8 cellular contexts compared by ENCODE assay signal in the genomic region with DNA sequence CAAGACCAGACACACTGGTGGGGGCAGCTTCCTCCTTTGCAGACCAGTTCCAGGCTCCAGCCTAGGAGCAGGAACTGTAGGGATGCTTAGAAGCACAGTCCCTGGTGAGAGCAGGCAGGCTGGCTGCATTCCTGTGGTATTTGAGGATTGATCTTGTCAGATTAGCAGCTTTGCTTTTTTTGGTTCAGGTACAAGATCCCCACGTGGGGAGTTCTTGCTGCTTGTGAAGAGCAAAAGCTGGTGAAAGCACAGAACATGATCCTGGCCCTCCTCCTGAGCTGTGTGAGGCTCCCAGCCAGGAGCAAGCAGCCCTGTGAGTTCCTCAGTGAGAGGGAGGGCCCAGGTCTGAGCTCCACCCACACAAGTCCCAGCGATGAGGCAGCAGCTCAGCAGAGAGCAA.
A peak's percentile ranks its signal among the peaks of the same experiment; 100 is the strongest.
DNase-seq lines count a peak whose midpoint lies in the region; ATAC-seq and TF ChIP-seq lines count a peak whose summit lies in the region.

No MANE protein-coding gene starts in this region.

- TF ChIP-seq POLR2A in gastroesophageal sphincter (IDR thresholded peaks at IDR 0.05), result no peak
- TF ChIP-seq POLR2A in sigmoid colon (IDR thresholded peaks at IDR 0.05), result no peak

- H3K4me3 Mint-ChIP-seq in CD4-positive, alpha-beta memory T cell, result no peak overlapping the region

- no peaks in the 10 kb centered on the region for H3K36me3 ChIP-seq in HEK293 (ENCODE audit: control insufficient read depth in 2 of 2, insufficient read depth in 1 of 2, low read length in 2 of 2)
- H3K36me3 ChIP-seq in SK-N-MC (ENCODE audit: insufficient read depth, low read length), result peaks cover 20% of the 10 kb centered on the region
- peaks cover 0 to 4% of the 10 kb centered on the region in 2 donors for H3K36me3 ChIP-seq in gastroesophageal sphincter
- no peaks in the 10 kb centered on the region for H3K36me3 ChIP-seq in sigmoid colon
- no peaks in the 10 kb centered on the region for H3K36me3 ChIP-seq in CD4-positive, alpha-beta memory T cell (ENCODE audit: insufficient read depth, low read length)

- H3K4me3 ChIP-seq in HEK293 (ENCODE audit: low read depth, low read length) (no peak overlapping the region), SK-N-MC (peak overlapping the region; percentile 10; the same call in 1 of the 2 replicates), gastroesophageal sphincter (no peak overlapping the region), sigmoid colon (no peak overlapping the region)
- H3K4me3 ChIP-seq in CD4-positive, alpha-beta memory T cell (ENCODE audit: low read length in 2 of 2), result no peak overlapping the region

- CTCF ChIA-PET in HEK293 (lab: Yijun Ruan, JAX), result interaction anchor here (0.5 to 3.0 kb wide), 5 partner anchors 16 to 95 kb away, joined by 3 to 18 read pairs (median 3); no protein-coding TSS in a partner anchor
- CTCF ChIA-PET in CD4-positive, alpha-beta memory T cell (lab: Charles Lee; ENCODE audit: partially characterized antibody), result no interaction called here

- H3K27me3 Mint-ChIP-seq in CD4-positive, alpha-beta memory T cell, result no peaks in the 10 kb centered on the region

- WGBS in gastroesophageal sphincter (ENCODE audit: low coverage in 1 of 2), 2 donors, result no CpG with 5 or more reads among the region's 2 CpGs
- 42 to 46% methylated on average over 2 of the region's 2 CpGs for WGBS in sigmoid colon, 2 donors

- H3K36me3 Mint-ChIP-seq in CD4-positive, alpha-beta memory T cell, result peaks cover 15 to 40% of the 10 kb centered on the region in 2 donors

- peaks cover 0 to 5% (median 3%) of the 10 kb centered on the region in 4 donors for H3K4me1 Mint-ChIP-seq in CD4-positive, alpha-beta memory T cell

- TF ChIP-seq EP300 in gastroesophageal sphincter (IDR thresholded peaks at IDR 0.05) (no peak), sigmoid colon (IDR thresholded peaks at IDR 0.05) (no peak)

- POLR2A ChIA-PET in HEK293 (lab: Yijun Ruan, JAX), result interaction anchor here (0.7 to 1.7 kb wide), 5 partner anchors 10 to 173 kb away, joined by 3 to 5 read pairs (median 4); partner anchors contain the start of gene SLC6A9
- POLR2A ChIA-PET in CD4-positive, alpha-beta memory T cell (lab: Charles Lee; ENCODE audit: partially characterized antibody), result no interaction called here

- TF ChIP-seq CTCF in HEK293 (tag by site-specific recombination; IDR thresholded peaks at IDR 0.05), result no peak
- no peak for TF ChIP-seq CTCF in gastroesophageal sphincter (IDR thresholded peaks at IDR 0.05)
- TF ChIP-seq CTCF in sigmoid colon (IDR thresholded peaks at IDR 0.05), result no peak

- H3K27ac ChIP-seq in HEK293 (ENCODE audit: extremely low read depth, low read depth, low read length), result no peak overlapping the region
- peak overlapping the region; percentile 98 for H3K27ac ChIP-seq in SK-N-MC
- peak overlapping the region; percentile 47 to 78 (median 74) for H3K27ac ChIP-seq in gastroesophageal sphincter
- H3K27ac ChIP-seq in sigmoid colon, result peak overlapping the region in 3 of 4 donors; percentile 15 to 66 (median 39)
- H3K27ac ChIP-seq in CD4-positive, alpha-beta memory T cell (ENCODE audit: low read depth, low read length), result no peak overlapping the region

- ATAC-seq in gastroesophageal sphincter, result peak; percentile 94
- no peak for ATAC-seq in GM19328 (IDR thresholded peaks at IDR 0.05; ENCODE audit: unreplicated experiment)

- H3K4me1 ChIP-seq in HEK293 (ENCODE audit: control insufficient read depth, insufficient read depth, low read length) (peaks cover 7% of the 10 kb centered on the region), gastroesophageal sphincter (peaks cover 6 to 57% (median 8%) of the 10 kb centered on the region in 3 donors), sigmoid colon (peaks cover 0 to 18% (median 14%) of the 10 kb centered on the region in 4 donors)
- H3K4me1 ChIP-seq in CD4-positive, alpha-beta memory T cell (ENCODE audit: insufficient read depth, low read length), result no peaks in the 10 kb centered on the region

- H3K9me3 ChIP-seq in HEK293 (ENCODE audit: control insufficient read depth, insufficient read depth, low read depth, low read length) (no peaks in the 10 kb centered on the region), SK-N-MC (ENCODE audit: low read depth, low read length) (no peaks in the 10 kb centered on the region), gastroesophageal sphincter (no peaks in the 10 kb centered on the region), sigmoid colon (no peaks in the 10 kb centered on the region)
- no peaks in the 10 kb centered on the region for H3K9me3 ChIP-seq in CD4-positive, alpha-beta memory T cell (ENCODE audit: control insufficient read depth in 1 of 2, low read length in 2 of 2)

- H3K9me3 Mint-ChIP-seq in CD4-positive, alpha-beta memory T cell, result no peaks in the 10 kb centered on the region

- intact Hi-C loops in sigmoid colon (cut with DNase I), result no loop called here
- intact Hi-C loops in CD4-positive, alpha-beta memory T cell (cut with micrococcal nuclease), result no loop called here

- H3K27ac Mint-ChIP-seq in CD4-positive, alpha-beta memory T cell, result no peak overlapping the region

- no peaks in the 10 kb centered on the region for H3K27me3 ChIP-seq in gastroesophageal sphincter
- no peaks in the 10 kb centered on the region for H3K27me3 ChIP-seq in sigmoid colon
- H3K27me3 ChIP-seq in CD4-positive, alpha-beta memory T cell (ENCODE audit: insufficient read depth, low read length), result no peaks in the 10 kb centered on the region

- DNase-seq in SK-N-MC (ENCODE audit: low read depth, low spot score), result peak; percentile 92
- peak; percentile 84 for DNase-seq in sigmoid colon
- no peak for DNase-seq in CD4-positive, alpha-beta memory T cell
- no peak for DNase-seq in NCI-H526 treated with DMSO at 0.1 percent for 48 hours (lab: John Stamatoyannopoulos, UW)
- no peak for DNase-seq in HuH-7.5 (ENCODE audit: low spot score)

- peak overlapping the region; percentile 54 for H3K9ac ChIP-seq in SK-N-MC (ENCODE audit: insufficient read length)

TF ChIP-seq in HEK293, 187 proteins besides CTCF, POLR2A, EP300 and RAD21 (continues in another document):
- TF ChIP-seq ZNF600 (tag by site-specific recombination; IDR thresholded peaks at IDR 0.05) (peak; percentile 90), ZNF366 (tag by site-specific recombination; conservative IDR thresholded peaks at IDR 0.05) (no peak), TCF7L2 (IDR thresholded peaks at IDR 0.05; ENCODE audit: borderline replicate concordance, low read depth, low read length) (no peak), OVOL3 (tag by site-specific recombination; IDR thresholded peaks at IDR 0.05) (no peak), ZFP37 (tag by site-specific recombination; IDR thresholded peaks at IDR 0.05) (no peak), ZNF837 (tag by site-specific recombination; IDR thresholded peaks at IDR 0.05) (no peak), PRDM1 (tag by site-specific recombination; IDR thresholded peaks at IDR 0.05) (peak; percentile 60; the same call in 1 of the 2 replicates), ZNF785 (tag by site-specific recombination; IDR thresholded peaks at IDR 0.05) (no peak)
- TF ChIP-seq, protein P1, sequence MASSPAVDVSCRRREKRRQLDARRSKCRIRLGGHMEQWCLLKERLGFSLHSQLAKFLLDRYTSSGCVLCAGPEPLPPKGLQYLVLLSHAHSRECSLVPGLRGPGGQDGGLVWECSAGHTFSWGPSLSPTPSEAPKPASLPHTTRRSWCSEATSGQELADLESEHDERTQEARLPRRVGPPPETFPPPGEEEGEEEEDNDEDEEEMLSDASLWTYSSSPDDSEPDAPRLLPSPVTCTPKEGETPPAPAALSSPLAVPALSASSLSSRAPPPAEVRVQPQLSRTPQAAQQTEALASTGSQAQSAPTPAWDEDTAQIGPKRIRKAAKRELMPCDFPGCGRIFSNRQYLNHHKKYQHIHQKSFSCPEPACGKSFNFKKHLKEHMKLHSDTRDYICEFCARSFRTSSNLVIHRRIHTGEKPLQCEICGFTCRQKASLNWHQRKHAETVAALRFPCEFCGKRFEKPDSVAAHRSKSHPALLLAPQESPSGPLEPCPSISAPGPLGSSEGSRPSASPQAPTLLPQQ (tag by site-specific recombination; IDR thresholded peaks at IDR 0.05), result peak; percentile 57; the same call in 1 of the 2 replicates
- TF ChIP-seq, protein P2, sequence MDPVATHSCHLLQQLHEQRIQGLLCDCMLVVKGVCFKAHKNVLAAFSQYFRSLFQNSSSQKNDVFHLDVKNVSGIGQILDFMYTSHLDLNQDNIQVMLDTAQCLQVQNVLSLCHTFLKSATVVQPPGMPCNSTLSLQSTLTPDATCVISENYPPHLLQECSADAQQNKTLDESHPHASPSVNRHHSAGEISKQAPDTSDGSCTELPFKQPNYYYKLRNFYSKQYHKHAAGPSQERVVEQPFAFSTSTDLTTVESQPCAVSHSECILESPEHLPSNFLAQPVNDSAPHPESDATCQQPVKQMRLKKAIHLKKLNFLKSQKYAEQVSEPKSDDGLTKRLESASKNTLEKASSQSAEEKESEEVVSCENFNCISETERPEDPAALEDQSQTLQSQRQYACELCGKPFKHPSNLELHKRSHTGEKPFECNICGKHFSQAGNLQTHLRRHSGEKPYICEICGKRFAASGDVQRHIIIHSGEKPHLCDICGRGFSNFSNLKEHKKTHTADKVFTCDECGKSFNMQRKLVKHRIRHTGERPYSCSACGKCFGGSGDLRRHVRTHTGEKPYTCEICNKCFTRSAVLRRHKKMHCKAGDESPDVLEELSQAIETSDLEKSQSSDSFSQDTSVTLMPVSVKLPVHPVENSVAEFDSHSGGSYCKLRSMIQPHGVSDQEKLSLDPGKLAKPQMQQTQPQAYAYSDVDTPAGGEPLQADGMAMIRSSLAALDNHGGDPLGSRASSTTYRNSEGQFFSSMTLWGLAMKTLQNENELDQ (tag by site-specific recombination; IDR thresholded peaks at IDR 0.05; ENCODE audit: low read depth), result no peak

Comparison
In these comparisons a context has a peak if more than half of its experiments do, and no peak if none do; other contexts are left out.
1. H3K27ac ChIP-seq: peak in SK-N-MC (single experiment), gastroesophageal sphincter (4 of 4) and sigmoid colon (3 of 4); none in HEK293 (single experiment) and CD4-positive, alpha-beta memory T cell (single experiment).
2. DNase-seq: peak in SK-N-MC (single experiment) and sigmoid colon (single experiment); none in CD4-positive, alpha-beta memory T cell (0 of 5), NCI-H526 treated with DMSO at 0.1 percent for 48 hours (single experiment) and HuH-7.5 (single experiment).